ENCODE assay signal across 8 cellular contexts in genomic region chr9:83707768-83708514, GRCh38. TPM values are rescaled to one million over a fixed set of nuclear protein-coding genes. Genes with fewer than 3 reads are reported as not detected.
DNase-seq lines count a peak whose midpoint lies in the region; ATAC-seq and TF ChIP-seq lines count a peak whose summit lies in the region.

Gene UBQLN1 (minus strand): TSS chr9:83707958. CDS start chr9:83707679, 279 bp downstream.

- peaks cover 2% of the 10 kb centered on the region for H3K9me3 Mint-ChIP-seq in activated B cell treated with CpG ODN at 0.5 μM for 24 hours
- H3K9me3 Mint-ChIP-seq in immature natural killer cell, result peaks cover 0 to 4% (median 0%) of the 10 kb centered on the region in 6 donors

- peak; percentile 64 for DNase-seq in AG09309 (ENCODE audit: low read depth)
- peak; percentile 92 for DNase-seq in NCI-H345 (lab: John Stamatoyannopoulos, UW)
- DNase-seq in activated B cell treated with CpG ODN at 0.5 μM for 24 hours, result peak; percentile 92
- DNase-seq in cardiac fibroblast (ENCODE audit: low read depth in 2 of 2), result peak; percentile 95 to 96
- peak; percentile 95 to 96 (median 96) for DNase-seq in immature natural killer cell
- peak; percentile 84 for DNase-seq in smooth muscle cell of the brain vasculature (ENCODE audit: low read depth, low spot score)

- H3K27ac Mint-ChIP-seq in activated B cell treated with CpG ODN at 0.5 μM for 24 hours (peak within 1 kb of the TSS; percentile 99), immature natural killer cell (peak within 1 kb of the TSS; percentile 99 to 100 (median 99))

- intact Hi-C loops in activated B cell treated with CpG ODN at 0.5 μM for 24 hours (cut with micrococcal nuclease), result loop anchor here (1.0 to 5.0 kb wide), 8 partner anchors 13 to 272 kb away; partner anchors contain the start of genes GKAP1, HNRNPK, IDNK and KIF27

- H3K27me3 Mint-ChIP-seq in activated B cell treated with CpG ODN at 0.5 μM for 24 hours (no peaks in the 10 kb centered on the region), immature natural killer cell (ENCODE audit: low read depth in 3 of 3) (peaks cover 18 to 25% (median 22%) of the 10 kb centered on the region in 3 donors)

- H3K4me1 Mint-ChIP-seq in activated B cell treated with CpG ODN at 0.5 μM for 24 hours, result peaks cover 36% of the 10 kb centered on the region
- H3K4me1 Mint-ChIP-seq in immature natural killer cell, result peaks cover 36 to 50% of the 10 kb centered on the region in 2 donors

- TF ChIP-seq CTCF in AG09309 (IDR thresholded peaks at IDR 0.05; ENCODE audit: control insufficient read depth, insufficient read depth, low read depth, low read length, missing control alignments) (no peak), activated B cell treated with CpG ODN at 0.5 μM for 24 hours (IDR thresholded peaks at IDR 0.05) (no peak), cardiac fibroblast (IDR thresholded peaks at IDR 0.05; ENCODE audit: low read depth, low read length) (no peak)

- CTCF ChIA-PET in activated B cell treated with CpG ODN at 0.5 μM for 24 hours (lab: Charles Lee), result interaction anchor here (1.0 to 2.9 kb wide), 3 partner anchors 85 to 1902 kb away, joined by 3 to 11 read pairs (median 6); partner anchors contain the start of gene IDNK

- H3K4me3 ChIP-seq in AG09309 (ENCODE audit: control insufficient read depth, low read depth, low read length) (peak within 1 kb of the TSS; percentile 62), cardiac fibroblast (replicated peaks in 1 of 2; ENCODE audit: low read depth in 2 of 2, low read length in 2 of 2) (peak within 1 kb of the TSS; percentile 84 to 90)

- H3K4me3 Mint-ChIP-seq in activated B cell treated with CpG ODN at 0.5 μM for 24 hours (peak within 1 kb of the TSS; percentile 99), immature natural killer cell (peak within 1 kb of the TSS; percentile 87 to 98 (median 95))

- peaks cover 22% of the 10 kb centered on the region for H3K36me3 Mint-ChIP-seq in activated B cell treated with CpG ODN at 0.5 μM for 24 hours (ENCODE audit: low read depth)
- no peaks in the 10 kb centered on the region for H3K36me3 Mint-ChIP-seq in immature natural killer cell

- ATAC-seq in GM19025 (IDR thresholded peaks at IDR 0.05; ENCODE audit: low read depth, unreplicated experiment), result peak; percentile 68
- ATAC-seq in HG03280 (IDR thresholded peaks at IDR 0.05; ENCODE audit: unreplicated experiment), result peak; percentile 71
- peak; percentile 85 for ATAC-seq in activated B cell treated with CpG ODN at 0.5 μM for 24 hours (ENCODE audit: low read depth)

- POLR2A ChIA-PET in activated B cell treated with CpG ODN at 0.5 μM for 24 hours (lab: Charles Lee), result interaction anchor here (0.7 to 3.0 kb wide), 14 partner anchors 8 to 273 kb away, joined by 3 to 29 read pairs (median 6); partner anchors contain the start of genes HNRNPK, IDNK, KIF27 and RMI1

RNA-seq across cellular contexts. Expression of gene UBQLN1, which starts in this region (rescaled TPM):
- total RNA-seq in activated B cell treated with CpG ODN at 0.5 μM for 24 hours, result 84.4 and 96.8 TPM in 2 replicates
- polyA plus RNA-seq in immature natural killer cell, result 10 to 100 TPM; 57.2 to 73.5 (median 57.5) TPM

Comparison
In these comparisons a context has a peak if more than half of its experiments do, and no peak if none do; other contexts are left out.
1. Peak in every context shown above with its lines: DNase-seq, ATAC-seq and H3K4me3 ChIP-seq.